ENCODE assay signal across 1 cellular context in the genomic region with DNA sequence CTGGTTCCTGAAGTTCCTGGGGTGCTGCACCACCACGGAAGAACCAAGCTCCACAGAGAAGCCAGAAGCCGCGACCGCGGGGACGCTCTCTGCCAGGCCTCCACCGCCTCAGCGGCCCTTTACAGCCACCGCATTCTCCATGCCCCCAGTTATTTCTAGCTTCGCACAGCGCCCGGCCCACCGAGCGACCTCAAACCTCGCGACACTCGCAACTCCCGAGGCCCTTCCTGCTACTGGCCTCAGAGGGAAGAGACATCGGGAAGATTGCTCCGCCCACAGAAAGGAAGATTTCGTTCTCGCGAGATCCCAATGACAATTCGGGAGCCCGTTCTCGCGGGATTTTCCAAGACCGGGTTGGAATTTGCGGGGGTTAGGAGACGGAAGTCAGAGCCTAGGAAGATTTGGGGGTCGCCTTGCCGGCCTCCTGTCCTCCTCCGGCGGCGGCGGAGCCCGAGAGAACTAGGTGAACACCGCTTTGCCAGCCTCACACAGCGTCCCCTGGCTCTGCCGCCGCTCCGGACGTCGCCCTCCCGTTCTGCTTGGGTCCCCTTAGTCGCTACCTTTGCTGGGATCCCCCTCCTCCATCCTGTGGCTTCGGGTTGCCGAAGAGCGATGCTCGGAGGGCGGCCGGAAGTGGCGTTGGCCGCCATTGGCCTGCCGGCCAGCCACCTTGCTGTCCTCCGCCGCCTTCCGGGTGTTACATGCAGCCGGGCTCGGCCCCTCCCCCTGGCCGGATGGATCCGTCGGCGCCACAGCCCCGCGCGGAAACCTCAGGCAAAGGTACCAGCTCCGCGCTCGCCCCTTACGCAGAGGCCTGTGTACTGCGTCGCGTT.
TF ChIP-seq lines count a peak whose summit lies in the region.

A gene with protein sequence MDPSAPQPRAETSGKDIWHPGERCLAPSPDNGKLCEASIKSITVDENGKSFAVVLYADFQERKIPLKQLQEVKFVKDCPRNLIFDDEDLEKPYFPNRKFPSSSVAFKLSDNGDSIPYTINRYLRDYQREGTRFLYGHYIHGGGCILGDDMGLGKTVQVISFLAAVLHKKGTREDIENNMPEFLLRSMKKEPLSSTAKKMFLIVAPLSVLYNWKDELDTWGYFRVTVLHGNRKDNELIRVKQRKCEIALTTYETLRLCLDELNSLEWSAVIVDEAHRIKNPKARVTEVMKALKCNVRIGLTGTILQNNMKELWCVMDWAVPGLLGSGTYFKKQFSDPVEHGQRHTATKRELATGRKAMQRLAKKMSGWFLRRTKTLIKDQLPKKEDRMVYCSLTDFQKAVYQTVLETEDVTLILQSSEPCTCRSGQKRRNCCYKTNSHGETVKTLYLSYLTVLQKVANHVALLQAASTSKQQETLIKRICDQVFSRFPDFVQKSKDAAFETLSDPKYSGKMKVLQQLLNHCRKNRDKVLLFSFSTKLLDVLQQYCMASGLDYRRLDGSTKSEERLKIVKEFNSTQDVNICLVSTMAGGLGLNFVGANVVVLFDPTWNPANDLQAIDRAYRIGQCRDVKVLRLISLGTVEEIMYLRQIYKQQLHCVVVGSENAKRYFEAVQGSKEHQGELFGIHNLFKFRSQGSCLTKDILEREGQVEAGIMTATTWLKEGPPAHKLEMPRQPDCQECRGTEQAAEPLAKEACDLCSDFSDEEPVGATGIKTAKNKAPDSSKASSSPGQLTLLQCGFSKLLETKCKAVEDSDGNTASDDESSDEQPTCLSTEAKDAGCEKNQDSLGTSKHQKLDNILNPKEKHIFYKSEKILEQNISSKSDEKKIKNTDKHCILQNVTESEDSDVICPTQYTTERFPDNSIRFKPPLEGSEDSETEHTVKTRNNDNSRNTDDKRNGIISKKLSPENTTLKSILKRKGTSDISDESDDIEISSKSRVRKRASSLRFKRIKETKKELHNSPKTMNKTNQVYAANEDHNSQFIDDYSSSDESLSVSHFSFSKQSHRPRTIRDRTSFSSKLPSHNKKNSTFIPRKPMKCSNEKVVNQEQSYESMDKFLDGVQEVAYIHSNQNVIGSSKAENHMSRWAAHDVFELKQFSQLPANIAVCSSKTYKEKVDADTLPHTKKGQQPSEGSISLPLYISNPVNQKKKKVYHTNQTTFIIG (N-terminal part only) (plus strand): TSS at position 387 of the 833 bp plus-strand sequence. CDS start 348 bp downstream, at position 735.

TF ChIP-seq in HepG2, 621 proteins besides CTCF, POLR2A, EP300 and RAD21 (continued from another document and continues in another):
- TF ChIP-seq, protein P1, sequence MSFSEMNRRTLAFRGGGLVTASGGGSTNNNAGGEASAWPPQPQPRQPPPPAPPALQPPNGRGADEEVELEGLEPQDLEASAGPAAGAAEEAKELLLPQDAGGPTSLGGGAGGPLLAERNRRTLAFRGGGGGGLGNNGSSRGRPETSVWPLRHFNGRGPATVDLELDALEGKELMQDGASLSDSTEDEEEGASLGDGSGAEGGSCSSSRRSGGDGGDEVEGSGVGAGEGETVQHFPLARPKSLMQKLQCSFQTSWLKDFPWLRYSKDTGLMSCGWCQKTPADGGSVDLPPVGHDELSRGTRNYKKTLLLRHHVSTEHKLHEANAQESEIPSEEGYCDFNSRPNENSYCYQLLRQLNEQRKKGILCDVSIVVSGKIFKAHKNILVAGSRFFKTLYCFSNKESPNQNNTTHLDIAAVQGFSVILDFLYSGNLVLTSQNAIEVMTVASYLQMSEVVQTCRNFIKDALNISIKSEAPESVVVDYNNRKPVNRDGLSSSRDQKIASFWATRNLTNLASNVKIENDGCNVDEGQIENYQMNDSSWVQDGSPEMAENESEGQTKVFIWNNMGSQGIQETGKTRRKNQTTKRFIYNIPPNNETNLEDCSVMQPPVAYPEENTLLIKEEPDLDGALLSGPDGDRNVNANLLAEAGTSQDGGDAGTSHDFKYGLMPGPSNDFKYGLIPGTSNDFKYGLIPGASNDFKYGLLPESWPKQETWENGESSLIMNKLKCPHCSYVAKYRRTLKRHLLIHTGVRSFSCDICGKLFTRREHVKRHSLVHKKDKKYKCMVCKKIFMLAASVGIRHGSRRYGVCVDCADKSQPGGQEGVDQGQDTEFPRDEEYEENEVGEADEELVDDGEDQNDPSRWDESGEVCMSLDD (CRISPR knock-in tag; IDR thresholded peaks at IDR 0.05; ENCODE audit: borderline replicate concordance): 0 out of 2 replicates have a peak, but pooled peaks have one; percentile 5
- TF ChIP-seq AGO1 (IDR thresholded peaks at IDR 0.05; ENCODE audit: low read depth, low read length, poor library complexity, severe bottlenecking) (no peak), ZNF264 (CRISPR knock-in tag; IDR thresholded peaks at IDR 0.05) (peak; percentile 81), HNF4A (CRISPR knock-in tag; IDR thresholded peaks at IDR 0.05) (no peak; the same call in 1 of the 2 replicates), SAP130 (CRISPR knock-in tag; IDR thresholded peaks at IDR 0.05; ENCODE audit: low read depth) (peak; percentile 88), ZNF180 (CRISPR knock-in tag; IDR thresholded peaks at IDR 0.05; ENCODE audit: borderline replicate concordance, low read depth) (no peak), RFXAP (CRISPR knock-in tag; IDR thresholded peaks at IDR 0.05; ENCODE audit: borderline replicate concordance) (peak; percentile 70; the same call in 1 of the 2 replicates), ZBTB8A (CRISPR knock-in tag; IDR thresholded peaks at IDR 0.05; ENCODE audit: borderline replicate concordance, low read depth) (no peak), ZNF841 (CRISPR knock-in tag; IDR thresholded peaks at IDR 0.05; ENCODE audit: borderline replicate concordance) (no peak), RAD51 (IDR thresholded peaks at IDR 0.05; ENCODE audit: borderline replicate concordance) (no peak), ZNF549 (CRISPR knock-in tag; IDR thresholded peaks at IDR 0.05) (no peak), MBNL3 (CRISPR knock-in tag; conservative IDR thresholded peaks at IDR 0.05) (no peak), MAFK (conservative IDR thresholded peaks at IDR 0.05 in 1 of 2, IDR thresholded peaks at IDR 0.05 in 1 of 2; ENCODE audit: low read length in 2 of 2) (no peak), RFX1 (IDR thresholded peaks at IDR 0.05) (no peak), MXD4 (CRISPR knock-in tag; IDR thresholded peaks at IDR 0.05) (no peak; the same call in 1 of the 2 replicates), SNAI1 (CRISPR knock-in tag; IDR thresholded peaks at IDR 0.05; ENCODE audit: borderline replicate concordance) (peak; percentile 88; the same call in 1 of the 2 replicates), FOXA1 (IDR thresholded peaks at IDR 0.05) (no peak), FOXA1 (CRISPR knock-in tag; IDR thresholded peaks at IDR 0.05) (peak; percentile 67), ATRX (CRISPR knock-in tag; IDR thresholded peaks at IDR 0.05; ENCODE audit: borderline replicate concordance) (no peak), KAT7 (CRISPR knock-in tag; IDR thresholded peaks at IDR 0.05; ENCODE audit: borderline replicate concordance) (peak; percentile 96), KLF16 (CRISPR knock-in tag; IDR thresholded peaks at IDR 0.05) (peak in 1 of 2 experiments; percentile 78; a peak in 3 of 4 replicates), RBFOX2 (IDR thresholded peaks at IDR 0.05; ENCODE audit: low read depth, low read length) (peak; percentile 95), IRF2 (CRISPR knock-in tag; IDR thresholded peaks at IDR 0.05) (peak; percentile 81; the same call in 1 of the 2 replicates), CENPT (CRISPR knock-in tag; IDR thresholded peaks at IDR 0.05; ENCODE audit: low read depth) (peak; percentile 84; the same call in 1 of the 2 replicates), U2AF2 (IDR thresholded peaks at IDR 0.05; ENCODE audit: low read depth, low read length) (no peak), IRX3 (CRISPR knock-in tag; IDR thresholded peaks at IDR 0.05; ENCODE audit: borderline replicate concordance, low read depth) (peak; percentile 54)
- TF ChIP-seq, protein P2, sequence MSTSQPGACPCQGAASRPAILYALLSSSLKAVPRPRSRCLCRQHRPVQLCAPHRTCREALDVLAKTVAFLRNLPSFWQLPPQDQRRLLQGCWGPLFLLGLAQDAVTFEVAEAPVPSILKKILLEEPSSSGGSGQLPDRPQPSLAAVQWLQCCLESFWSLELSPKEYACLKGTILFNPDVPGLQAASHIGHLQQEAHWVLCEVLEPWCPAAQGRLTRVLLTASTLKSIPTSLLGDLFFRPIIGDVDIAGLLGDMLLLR (CRISPR knock-in tag; IDR thresholded peaks at IDR 0.05): peak; percentile 94
- TF ChIP-seq, protein P3, sequence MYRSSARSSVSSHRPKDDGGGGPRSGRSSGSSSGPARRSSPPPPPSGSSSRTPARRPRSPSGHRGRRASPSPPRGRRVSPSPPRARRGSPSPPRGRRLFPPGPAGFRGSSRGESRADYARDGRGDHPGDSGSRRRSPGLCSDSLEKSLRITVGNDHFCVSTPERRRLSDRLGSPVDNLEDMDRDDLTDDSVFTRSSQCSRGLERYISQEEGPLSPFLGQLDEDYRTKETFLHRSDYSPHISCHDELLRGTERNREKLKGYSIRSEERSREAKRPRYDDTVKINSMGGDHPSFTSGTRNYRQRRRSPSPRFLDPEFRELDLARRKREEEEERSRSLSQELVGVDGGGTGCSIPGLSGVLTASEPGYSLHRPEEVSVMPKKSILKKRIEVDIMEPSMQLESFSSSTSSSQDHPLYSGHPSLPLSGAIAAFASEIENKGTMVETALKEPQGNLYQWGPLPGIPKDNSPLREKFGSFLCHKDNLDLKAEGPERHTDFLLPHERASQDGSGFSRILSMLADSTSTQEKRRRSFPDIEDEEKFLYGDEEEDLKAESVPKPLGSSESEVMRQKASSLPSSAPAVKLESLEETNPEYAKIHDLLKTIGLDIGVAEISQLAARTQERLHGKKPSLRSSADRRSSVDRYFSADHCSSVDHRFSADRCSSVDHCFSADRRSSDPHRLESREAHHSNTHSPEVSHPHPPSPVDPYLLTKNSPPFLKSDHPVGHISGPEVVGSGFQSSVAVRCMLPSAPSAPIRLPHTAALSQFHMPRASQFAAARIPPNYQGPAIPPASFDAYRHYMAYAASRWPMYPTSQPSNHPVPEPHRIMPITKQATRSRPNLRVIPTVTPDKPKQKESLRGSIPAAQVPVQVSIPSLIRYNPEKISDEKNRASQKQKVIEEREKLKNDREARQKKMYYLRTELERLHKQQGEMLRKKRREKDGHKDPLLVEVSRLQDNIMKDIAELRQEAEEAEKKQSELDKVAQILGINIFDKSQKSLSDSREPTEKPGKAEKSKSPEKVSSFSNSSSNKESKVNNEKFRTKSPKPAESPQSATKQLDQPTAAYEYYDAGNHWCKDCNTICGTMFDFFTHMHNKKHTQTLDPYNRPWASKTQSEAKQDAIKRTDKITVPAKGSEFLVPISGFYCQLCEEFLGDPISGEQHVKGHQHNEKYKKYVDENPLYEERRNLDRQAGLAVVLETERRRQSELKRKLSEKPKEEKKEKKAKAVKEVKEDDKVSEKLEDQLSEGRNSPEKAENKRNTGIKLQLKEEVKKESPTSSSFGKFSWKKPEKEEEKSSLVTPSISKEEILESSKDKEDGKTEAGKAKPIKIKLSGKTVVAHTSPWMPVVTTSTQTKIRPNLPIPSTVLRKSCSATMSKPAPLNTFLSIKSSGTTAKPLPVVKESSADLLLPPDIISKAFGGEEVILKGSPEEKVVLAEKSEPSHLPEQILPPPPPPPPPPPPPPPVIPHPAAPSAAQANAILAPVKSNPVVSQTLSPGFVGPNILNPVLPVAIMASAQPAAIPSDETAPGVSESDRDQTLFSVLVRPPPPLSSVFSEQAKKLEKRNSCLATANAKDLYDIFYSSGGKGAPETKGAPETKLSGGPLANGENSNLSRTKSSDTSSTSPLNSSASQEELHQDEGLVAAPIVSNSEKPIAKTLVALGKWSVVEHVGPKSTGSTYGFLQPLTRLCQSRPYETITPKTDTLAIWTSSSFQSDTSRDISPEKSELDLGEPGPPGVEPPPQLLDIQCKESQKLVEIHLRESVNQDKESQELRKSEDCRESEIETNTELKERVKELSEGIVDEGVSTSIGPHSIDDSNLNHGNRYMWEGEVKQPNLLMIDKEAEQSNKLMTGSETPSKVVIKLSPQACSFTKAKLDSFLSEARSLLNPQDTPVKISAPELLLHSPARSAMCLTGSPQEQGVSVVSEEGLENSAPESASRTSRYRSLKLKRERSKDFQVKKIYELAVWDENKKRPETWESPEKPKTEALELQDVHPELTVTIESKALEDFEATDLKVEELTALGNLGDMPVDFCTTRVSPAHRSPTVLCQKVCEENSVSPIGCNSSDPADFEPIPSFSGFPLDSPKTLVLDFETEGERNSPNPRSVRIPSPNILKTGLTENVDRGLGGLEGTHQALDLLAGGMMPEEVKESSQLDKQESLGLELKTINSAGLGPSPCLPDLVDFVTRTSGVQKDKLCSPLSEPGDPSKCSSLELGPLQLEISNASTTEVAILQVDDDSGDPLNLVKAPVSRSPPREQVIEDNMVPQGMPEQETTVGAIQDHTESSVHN (CRISPR knock-in tag; IDR thresholded peaks at IDR 0.05): no peak
- TF ChIP-seq, protein P4, sequence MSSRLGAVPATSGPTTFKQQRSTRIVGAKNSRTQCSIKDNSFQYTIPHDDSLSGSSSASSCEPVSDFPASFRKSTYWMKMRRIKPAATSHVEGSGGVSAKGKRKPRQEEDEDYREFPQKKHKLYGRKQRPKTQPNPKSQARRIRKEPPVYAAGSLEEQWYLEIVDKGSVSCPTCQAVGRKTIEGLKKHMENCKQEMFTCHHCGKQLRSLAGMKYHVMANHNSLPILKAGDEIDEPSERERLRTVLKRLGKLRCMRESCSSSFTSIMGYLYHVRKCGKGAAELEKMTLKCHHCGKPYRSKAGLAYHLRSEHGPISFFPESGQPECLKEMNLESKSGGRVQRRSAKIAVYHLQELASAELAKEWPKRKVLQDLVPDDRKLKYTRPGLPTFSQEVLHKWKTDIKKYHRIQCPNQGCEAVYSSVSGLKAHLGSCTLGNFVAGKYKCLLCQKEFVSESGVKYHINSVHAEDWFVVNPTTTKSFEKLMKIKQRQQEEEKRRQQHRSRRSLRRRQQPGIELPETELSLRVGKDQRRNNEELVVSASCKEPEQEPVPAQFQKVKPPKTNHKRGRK (CRISPR knock-in tag; IDR thresholded peaks at IDR 0.05): peak; percentile 53; the same call in 1 of the 2 replicates
- TF ChIP-seq, protein P5, sequence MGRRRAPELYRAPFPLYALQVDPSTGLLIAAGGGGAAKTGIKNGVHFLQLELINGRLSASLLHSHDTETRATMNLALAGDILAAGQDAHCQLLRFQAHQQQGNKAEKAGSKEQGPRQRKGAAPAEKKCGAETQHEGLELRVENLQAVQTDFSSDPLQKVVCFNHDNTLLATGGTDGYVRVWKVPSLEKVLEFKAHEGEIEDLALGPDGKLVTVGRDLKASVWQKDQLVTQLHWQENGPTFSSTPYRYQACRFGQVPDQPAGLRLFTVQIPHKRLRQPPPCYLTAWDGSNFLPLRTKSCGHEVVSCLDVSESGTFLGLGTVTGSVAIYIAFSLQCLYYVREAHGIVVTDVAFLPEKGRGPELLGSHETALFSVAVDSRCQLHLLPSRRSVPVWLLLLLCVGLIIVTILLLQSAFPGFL (CRISPR knock-in tag; IDR thresholded peaks at IDR 0.05): no peak
- TF ChIP-seq, protein P6, sequence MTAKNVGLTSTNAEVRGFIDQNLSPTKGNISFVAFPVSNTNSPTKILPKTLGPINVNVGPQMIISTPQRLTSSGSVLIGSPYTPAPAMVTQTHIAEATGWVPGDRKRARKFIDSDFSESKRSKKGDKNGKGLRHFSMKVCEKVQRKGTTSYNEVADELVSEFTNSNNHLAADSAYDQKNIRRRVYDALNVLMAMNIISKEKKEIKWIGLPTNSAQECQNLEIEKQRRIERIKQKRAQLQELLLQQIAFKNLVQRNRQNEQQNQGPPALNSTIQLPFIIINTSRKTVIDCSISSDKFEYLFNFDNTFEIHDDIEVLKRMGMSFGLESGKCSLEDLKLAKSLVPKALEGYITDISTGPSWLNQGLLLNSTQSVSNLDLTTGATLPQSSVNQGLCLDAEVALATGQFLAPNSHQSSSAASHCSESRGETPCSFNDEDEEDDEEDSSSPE (CRISPR knock-in tag; IDR thresholded peaks at IDR 0.05): peak; percentile 76
- TF ChIP-seq, protein P7, sequence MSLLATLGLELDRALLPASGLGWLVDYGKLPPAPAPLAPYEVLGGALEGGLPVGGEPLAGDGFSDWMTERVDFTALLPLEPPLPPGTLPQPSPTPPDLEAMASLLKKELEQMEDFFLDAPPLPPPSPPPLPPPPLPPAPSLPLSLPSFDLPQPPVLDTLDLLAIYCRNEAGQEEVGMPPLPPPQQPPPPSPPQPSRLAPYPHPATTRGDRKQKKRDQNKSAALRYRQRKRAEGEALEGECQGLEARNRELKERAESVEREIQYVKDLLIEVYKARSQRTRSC (CRISPR knock-in tag; IDR thresholded peaks at IDR 0.05; ENCODE audit: low read depth): no peak
